In genomic region chr5:16618138-16618897, GRCh38 we compare ENCODE assay signal across 1 cellular context.
TF ChIP-seq lines count a peak whose summit lies in the region.

No MANE protein-coding gene starts in this region.

TF ChIP-seq in H1, 55 proteins besides CTCF, POLR2A, EP300 and RAD21 (continued from another document):
- no peak for TF ChIP-seq TAF7 (optimal IDR thresholded peaks at IDR 0.05; ENCODE audit: borderline replicate concordance, low read depth, low read length)
